8 cellular contexts compared by ENCODE assay signal in the genomic region with DNA sequence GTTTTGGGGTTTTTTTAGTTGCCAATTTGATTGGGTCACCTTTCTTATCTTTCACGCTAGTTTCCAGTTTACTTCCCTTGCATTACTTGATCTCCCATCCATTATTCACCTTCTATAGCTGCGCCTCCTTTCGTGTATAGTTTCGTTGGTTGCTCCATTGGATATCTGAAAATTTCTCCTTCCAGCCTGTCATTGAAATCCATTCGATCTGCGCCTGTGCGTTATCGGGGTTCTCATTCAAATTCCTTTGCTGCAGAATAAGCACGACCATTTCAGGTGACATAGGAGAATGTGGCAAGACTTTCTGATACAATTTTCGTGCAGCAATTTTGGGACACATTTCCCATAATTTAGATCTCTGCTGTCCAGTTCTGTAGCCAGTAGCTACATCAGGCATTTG. TPM values are rescaled to one million over a fixed set of nuclear protein-coding genes. Genes with fewer than 3 reads are reported as not detected.
DNase-seq lines count a peak whose midpoint lies in the region; ATAC-seq lines count a peak whose summit lies in the region.

No MANE protein-coding gene starts in this region.

- in situ Hi-C loops in KBM-7 (cut with MboI; ENCODE audit: low pct_unique_long_range_greater_than_20kb, low sequenced_read_pairs) = no loop called here

- H3K9me3 ChIP-seq in CD4-positive, alpha-beta memory T cell (ENCODE audit: control insufficient read depth in 1 of 2, low read length in 2 of 2) = no peaks in the 10 kb centered on the region
- H3K9me3 ChIP-seq in MG63 = no peaks in the 10 kb centered on the region

- peak overlapping the region; percentile 75 to 96 (median 92) for H3K27ac Mint-ChIP-seq in CD4-positive, alpha-beta memory T cell
- H3K27ac Mint-ChIP-seq in dendritic cell treated with granulocyte-macrophage colony-stimulating factor and Interleukin-4, amounts not matched to agents 40 ng/mL and 50 ng/mL, for 4 days = peak overlapping the region; percentile 91
- H3K27ac Mint-ChIP-seq in natural killer cell treated with Interleukin-12 subunit alpha and Interleukin-12 subunit beta and Interleukin-15 and Interleukin-18, amount 100 ng/mL, for 72 hours = peak overlapping the region; percentile 71 to 85

- no peaks in the 10 kb centered on the region for H3K9me3 Mint-ChIP-seq in CD4-positive, alpha-beta memory T cell
- no peaks in the 10 kb centered on the region for H3K9me3 Mint-ChIP-seq in dendritic cell treated with granulocyte-macrophage colony-stimulating factor and Interleukin-4, amounts not matched to agents 40 ng/mL and 50 ng/mL, for 4 days
- no peaks in the 10 kb centered on the region for H3K9me3 Mint-ChIP-seq in natural killer cell treated with Interleukin-12 subunit alpha and Interleukin-12 subunit beta and Interleukin-15 and Interleukin-18, amount 100 ng/mL, for 72 hours

- CTCF ChIA-PET in CD4-positive, alpha-beta memory T cell (lab: Charles Lee; ENCODE audit: partially characterized antibody) = no interaction called here

- no peaks in the 10 kb centered on the region for H3K27me3 ChIP-seq in CD4-positive, alpha-beta memory T cell (ENCODE audit: insufficient read depth, low read length)
- no peaks in the 10 kb centered on the region for H3K27me3 ChIP-seq in MG63

- peak overlapping the region; percentile 89 to 91 for H3K4me3 ChIP-seq in CD4-positive, alpha-beta memory T cell (ENCODE audit: low read length in 2 of 2)
- H3K4me3 ChIP-seq in MG63 = peak overlapping the region; percentile 94

- ATAC-seq in natural killer cell treated with Interleukin-12 subunit alpha and Interleukin-12 subunit beta and Interleukin-15 and Interleukin-18, amount 100 ng/mL, for 72 hours = no peak
- no peak for ATAC-seq in GM21717 (IDR thresholded peaks at IDR 0.05; ENCODE audit: unreplicated experiment)

- H3K4me1 ChIP-seq in CD4-positive, alpha-beta memory T cell (ENCODE audit: insufficient read depth, low read length) = peaks cover 37% of the 10 kb centered on the region

- H3K4me3 Mint-ChIP-seq in CD4-positive, alpha-beta memory T cell = peak overlapping the region; percentile 86 to 95 (median 92)
- H3K4me3 Mint-ChIP-seq in dendritic cell treated with granulocyte-macrophage colony-stimulating factor and Interleukin-4, amounts not matched to agents 40 ng/mL and 50 ng/mL, for 4 days = peak overlapping the region; percentile 87
- peak overlapping the region; percentile 90 for H3K4me3 Mint-ChIP-seq in natural killer cell treated with Interleukin-12 subunit alpha and Interleukin-12 subunit beta and Interleukin-15 and Interleukin-18, amount 100 ng/mL, for 72 hours

- H3K27ac ChIP-seq in CD4-positive, alpha-beta memory T cell (ENCODE audit: low read depth, low read length) = peak overlapping the region; percentile 93

- peaks cover 0 to 22% of the 10 kb centered on the region in 2 donors for H3K36me3 Mint-ChIP-seq in CD4-positive, alpha-beta memory T cell
- peaks cover 40% of the 10 kb centered on the region for H3K36me3 Mint-ChIP-seq in dendritic cell treated with granulocyte-macrophage colony-stimulating factor and Interleukin-4, amounts not matched to agents 40 ng/mL and 50 ng/mL, for 4 days (ENCODE audit: low read depth)
- H3K36me3 Mint-ChIP-seq in natural killer cell treated with Interleukin-12 subunit alpha and Interleukin-12 subunit beta and Interleukin-15 and Interleukin-18, amount 100 ng/mL, for 72 hours = peaks cover 11% of the 10 kb centered on the region

- H3K27me3 Mint-ChIP-seq in CD4-positive, alpha-beta memory T cell = no peaks in the 10 kb centered on the region
- H3K27me3 Mint-ChIP-seq in dendritic cell treated with granulocyte-macrophage colony-stimulating factor and Interleukin-4, amounts not matched to agents 40 ng/mL and 50 ng/mL, for 4 days = no peaks in the 10 kb centered on the region
- no peaks in the 10 kb centered on the region for H3K27me3 Mint-ChIP-seq in natural killer cell treated with Interleukin-12 subunit alpha and Interleukin-12 subunit beta and Interleukin-15 and Interleukin-18, amount 100 ng/mL, for 72 hours

- DNase-seq in CD4-positive, alpha-beta memory T cell = peak in 1 of 5 donors; percentile 11
- DNase-seq in MG63 (no peak), SW 1271 (lab: John Stamatoyannopoulos, UW) (no peak), HK-2 (ENCODE audit: unreplicated experiment) (no peak), KBM-7 (no peak)
- no peak for DNase-seq in natural killer cell treated with Interleukin-12 subunit alpha and Interleukin-12 subunit beta and Interleukin-15 and Interleukin-18, amount 100 ng/mL, for 72 hours (ENCODE audit: low spot score)

- H3K4me1 Mint-ChIP-seq in CD4-positive, alpha-beta memory T cell = peaks cover 25 to 54% (median 38%) of the 10 kb centered on the region in 4 donors
- H3K4me1 Mint-ChIP-seq in dendritic cell treated with granulocyte-macrophage colony-stimulating factor and Interleukin-4, amounts not matched to agents 40 ng/mL and 50 ng/mL, for 4 days (ENCODE audit: low read depth) = peaks cover 33% of the 10 kb centered on the region
- peaks cover 26 to 34% of the 10 kb centered on the region in 2 donors for H3K4me1 Mint-ChIP-seq in natural killer cell treated with Interleukin-12 subunit alpha and Interleukin-12 subunit beta and Interleukin-15 and Interleukin-18, amount 100 ng/mL, for 72 hours (ENCODE audit: low read depth in 2 of 2)

- intact Hi-C loops in CD4-positive, alpha-beta memory T cell (cut with micrococcal nuclease) = loop anchor here (1.0 to 10.0 kb wide), 6 partner anchors 62 to 1737 kb away; partner anchors contain the start of genes ANKRD37, CDKN2AIP, DCTD and LRP2BP
- intact Hi-C loops in dendritic cell treated with granulocyte-macrophage colony-stimulating factor and Interleukin-4, amounts not matched to agents 40 ng/mL and 50 ng/mL, for 4 days (cut with micrococcal nuclease) = loop anchor here (1.0 to 10.0 kb wide), 4 partner anchors 154 to 563 kb away; partner anchors contain the start of gene WWC2

- POLR2A ChIA-PET in CD4-positive, alpha-beta memory T cell (lab: Charles Lee; ENCODE audit: partially characterized antibody) = interaction anchor here (1.3 to 2.5 kb wide), 4 partner anchors 14 to 216 kb away, joined by 3 to 20 read pairs (median 6); partner anchors contain the start of genes CDKN2AIP and ING2

- no peaks in the 10 kb centered on the region for H3K36me3 ChIP-seq in CD4-positive, alpha-beta memory T cell (ENCODE audit: insufficient read depth, low read length)
- H3K36me3 ChIP-seq in MG63 = peaks cover 28% of the 10 kb centered on the region

RNA-seq across cellular contexts. Expression of gene TRAPPC11, which starts 0.8 kb away (rescaled TPM):
- 10 to 100 TPM; 42.2 to 51.0 TPM for total RNA-seq in CD4-positive, alpha-beta memory T cell
- 10 to 100 TPM; 22.7 to 24.2 TPM for polyA plus RNA-seq in CD4-positive, alpha-beta memory T cell
- total RNA-seq in MG63 (2014; rRNA removed; shearing (Covaris generic); ENCODE audit: low replicate concordance) = 20.3 and 24.7 TPM in 2 replicates
- total RNA-seq in natural killer cell treated with Interleukin-12 subunit alpha and Interleukin-12 subunit beta and Interleukin-15 and Interleukin-18, amount 100 ng/mL, for 72 hours = 10 to 100 TPM; 43.0 to 47.0 TPM

RNA-seq across cellular contexts. Expression of gene RWDD4, which starts 0.9 kb away (rescaled TPM):
- 10 to 100 TPM; 12.0 to 13.8 TPM for total RNA-seq in CD4-positive, alpha-beta memory T cell
- 10 to 100 TPM; 18.0 to 19.8 TPM for polyA plus RNA-seq in CD4-positive, alpha-beta memory T cell
- total RNA-seq in MG63 (2014; rRNA removed; shearing (Covaris generic); ENCODE audit: low replicate concordance) = 38.5 and 111 TPM in 2 replicates
- 10 to 100 TPM; 16.8 to 32.4 TPM for total RNA-seq in natural killer cell treated with Interleukin-12 subunit alpha and Interleukin-12 subunit beta and Interleukin-15 and Interleukin-18, amount 100 ng/mL, for 72 hours
